8 cellular contexts compared by ENCODE assay signal in the genomic region with DNA sequence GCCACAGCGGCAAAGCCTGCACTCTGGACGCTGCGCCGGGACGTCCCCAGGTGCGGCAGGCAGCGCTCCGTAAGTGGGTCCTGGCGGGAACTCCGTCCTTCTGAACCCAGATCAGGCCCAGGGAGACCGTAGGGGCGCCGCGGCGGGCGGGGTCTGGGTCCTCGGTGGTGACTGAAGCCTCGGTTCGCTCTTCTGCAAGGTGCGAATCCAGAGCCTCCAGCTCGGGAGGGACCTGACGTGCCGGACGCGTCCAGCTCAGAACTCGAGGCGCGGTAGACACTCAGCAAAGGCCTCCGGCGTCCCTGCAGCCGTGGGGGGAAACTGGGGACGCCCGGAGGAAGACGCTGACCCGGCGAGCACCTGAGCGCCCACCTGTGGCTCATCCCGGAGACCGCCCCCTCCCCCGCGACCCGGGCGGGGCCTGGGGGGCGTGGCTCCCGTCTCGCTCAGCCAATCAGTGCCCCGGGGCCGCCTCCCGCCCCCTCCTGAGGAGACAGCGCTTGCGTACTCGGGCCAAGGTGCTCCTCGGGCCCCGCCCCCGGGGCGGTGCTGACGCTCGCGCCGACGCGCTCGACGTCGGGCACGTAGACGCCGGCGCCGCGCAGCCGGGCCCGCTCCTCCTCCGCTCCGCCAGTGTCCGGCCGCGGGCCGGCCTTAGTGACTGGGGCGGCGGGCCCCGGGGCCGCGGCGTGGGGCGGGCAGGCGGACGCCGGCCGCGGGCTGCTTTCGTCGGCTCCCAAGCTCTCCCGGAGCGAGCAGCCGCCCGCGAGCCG. TPM values are rescaled to one million over a fixed set of nuclear protein-coding genes. Genes with fewer than 3 reads are reported as not detected.
DNase-seq lines count a peak whose midpoint lies in the region; TF ChIP-seq lines count a peak whose summit lies in the region.

A gene (plus strand): TSS at position 587 of the 773 bp plus-strand sequence. CDS start 1,483 bp downstream, outside the sequence.

- DNase-seq in HFFc6 = peak; percentile 82
- DNase-seq in NAMALWA (ENCODE audit: low spot score) = peak; percentile 95
- peak; percentile 91 for DNase-seq in SK-N-DZ (ENCODE audit: low spot score)
- peak; percentile 94 for DNase-seq in activated naive CD4-positive, alpha-beta T cell treated with anti-CD3 and anti-CD28 coated beads for 36 hours
- DNase-seq in germinal center (ENCODE audit: low spot score) = peak; percentile 99
- DNase-seq in non-pigmented ciliary epithelial cell (ENCODE audit: low read depth) = peak; percentile 58
- DNase-seq in substantia nigra (lab: John Stamatoyannopoulos, UW) = peak; percentile 42 to 98 (median 91)

- intact Hi-C loops in activated naive CD4-positive, alpha-beta T cell treated with anti-CD3 and anti-CD28 coated beads for 36 hours (cut with micrococcal nuclease) = loop anchor here (1.0 to 2.0 kb wide), 2 partner anchors 67 to 129 kb away; a partner anchor contains a TSS

- H3K27ac ChIP-seq in substantia nigra (ENCODE audit: low read depth, low read length, poor library complexity, severe bottlenecking) = peak within 1 kb of the TSS; percentile 59

- H3K9me3 Mint-ChIP-seq in HFFc6 = no peaks in the 10 kb centered on the region
- no peaks in the 10 kb centered on the region for H3K9me3 Mint-ChIP-seq in activated naive CD4-positive, alpha-beta T cell treated with anti-CD3 and anti-CD28 coated beads for 36 hours

- no peak for TF ChIP-seq CTCF in HFFc6 (IDR thresholded peaks at IDR 0.05)

- peaks cover 10% of the 10 kb centered on the region for H3K27me3 Mint-ChIP-seq in HFFc6 (ENCODE audit: insufficient read depth)
- peaks cover 10% of the 10 kb centered on the region for H3K27me3 Mint-ChIP-seq in activated naive CD4-positive, alpha-beta T cell treated with anti-CD3 and anti-CD28 coated beads for 36 hours (ENCODE audit: low read depth)

- peak within 1 kb of the TSS; percentile 95 for H3K4me3 Mint-ChIP-seq in HFFc6
- H3K4me3 Mint-ChIP-seq in activated naive CD4-positive, alpha-beta T cell treated with anti-CD3 and anti-CD28 coated beads for 36 hours = peak within 1 kb of the TSS; percentile 87

- peak within 1 kb of the TSS; percentile 92 for H3K27ac Mint-ChIP-seq in HFFc6
- peak within 1 kb of the TSS; percentile 36 for H3K27ac Mint-ChIP-seq in activated naive CD4-positive, alpha-beta T cell treated with anti-CD3 and anti-CD28 coated beads for 36 hours

- CTCF ChIA-PET in activated naive CD4-positive, alpha-beta T cell treated with anti-CD3 and anti-CD28 coated beads for 36 hours (lab: Charles Lee) = no interaction called here

- H3K4me1 Mint-ChIP-seq in HFFc6 (ENCODE audit: low read depth) = peaks cover 26% of the 10 kb centered on the region
- H3K4me1 Mint-ChIP-seq in activated naive CD4-positive, alpha-beta T cell treated with anti-CD3 and anti-CD28 coated beads for 36 hours (ENCODE audit: low read depth) = peaks cover 38% of the 10 kb centered on the region

- H3K36me3 Mint-ChIP-seq in HFFc6 (ENCODE audit: low read depth) = peaks cover 15% of the 10 kb centered on the region
- peaks cover 15% of the 10 kb centered on the region for H3K36me3 Mint-ChIP-seq in activated naive CD4-positive, alpha-beta T cell treated with anti-CD3 and anti-CD28 coated beads for 36 hours (ENCODE audit: low read depth)

- H3K4me3 ChIP-seq in GM08714 (ENCODE audit: low read length) = peak within 1 kb of the TSS; percentile 99

RNA-seq across cellular contexts. Expression of the gene that starts here (rescaled TPM):
- total RNA-seq in HFFc6 (2021; fragmentation: NEBNext Ultra II Directional; extraction: Animal tissue kit (Norgen Biotek cat#: 25700)) = 10 to 100 TPM; 29.4 to 40.0 (median 32.7) TPM
- polyA plus RNA-seq in SK-N-DZ (2014; cell fraction: cytosol; rRNA removed) = 26.0 and 32.0 TPM in 2 replicates
- polyA plus RNA-seq in SK-N-DZ (2014; cell fraction: nucleus; rRNA removed) = 41.6 and 60.5 TPM in 2 replicates
- total RNA-seq in activated naive CD4-positive, alpha-beta T cell treated with anti-CD3 and anti-CD28 coated beads for 36 hours = 10 to 100 TPM; 15.9 to 21.7 TPM

Comparison
In these comparisons a context has a peak if more than half of its experiments do, and no peak if none do; other contexts are left out.
1. Peak in every context shown above with its lines: DNase-seq, H3K4me3 ChIP-seq and H3K27ac ChIP-seq.